Comparison of ENCODE assay signal across 21 cellular contexts in genomic region chr21:19065164-19065563, GRCh38.
A peak's percentile ranks its signal among the peaks of the same experiment; 100 is the strongest.
DNase-seq lines count a peak whose midpoint lies in the region; ATAC-seq, FAIRE-seq and TF ChIP-seq lines count a peak whose summit lies in the region.
"Had no signal": no experiment of that assay in that cellular context is flagged by ENCODE, and none has a peak within 500 bp of the region (broad histone marks: within the 10 kb centered on the region; RNA-seq: fewer than 3 reads in every experiment).

No MANE protein-coding gene starts in this region.

- H3K27me3 ChIP-seq in left ventricle myocardium inferior (ENCODE audit: low read depth) (no peaks in the 10 kb centered on the region), upper lobe of right lung (no peaks in the 10 kb centered on the region), suprapubic skin (no peaks in the 10 kb centered on the region)
- H3K27me3 ChIP-seq: BLaER1 had no signal

- H3K9ac ChIP-seq in kidney (ENCODE audit: low read length in 2 of 2), result no peak overlapping the region
- H3K9ac ChIP-seq: BLaER1, GM23248 had no signal

- TF ChIP-seq EP300 in suprapubic skin (IDR thresholded peaks at IDR 0.05), result no peak

- FAIRE-seq in kidney (lab: Jason Lieb, UNC), result no peak
- FAIRE-seq: GM12892, GM19239 had no signal

- H3K9me3 ChIP-seq in left ventricle myocardium inferior (replicated peaks), result peaks cover 2% of the 10 kb centered on the region
- H3K9me3 ChIP-seq in kidney (ENCODE audit: control insufficient read depth in 1 of 2, low read length in 2 of 2), result no peaks in the 10 kb centered on the region
- no peaks in the 10 kb centered on the region for H3K9me3 ChIP-seq in upper lobe of right lung
- H3K9me3 ChIP-seq in suprapubic skin, result peaks cover 4% of the 10 kb centered on the region
- H3K9me3 ChIP-seq: Caco-2 had no signal

- TF ChIP-seq POLR2A in suprapubic skin (IDR thresholded peaks at IDR 0.05), result no peak

- DNase-seq in Right ventricle myocardium superior, result peak; percentile 39
- no peak for DNase-seq in left ventricle myocardium inferior
- DNase-seq in kidney, result peak; percentile 62
- peak; percentile 76 for DNase-seq in posterior vena cava (ENCODE audit: low spot score)
- DNase-seq in upper lobe of right lung, result no peak
- no peak for DNase-seq in suprapubic skin (ENCODE audit: low spot score in 2 of 2)
- no peak for DNase-seq in midbrain (lab: John Stamatoyannopoulos, UW)
- no peak for DNase-seq in GM13976 (ENCODE audit: low spot score)
- DNase-seq: Caco-2; CD4-positive, CD25-positive, alpha-beta regulatory T cell; CD8-positive, alpha-beta T cell; DMS153; DND-41; GM23248; H9 had no signal

- no peaks in the 10 kb centered on the region for H3K4me1 ChIP-seq in left ventricle myocardium inferior
- no peaks in the 10 kb centered on the region for H3K4me1 ChIP-seq in kidney (ENCODE audit: control insufficient read depth in 1 of 2, insufficient read depth in 1 of 2, low read depth in 1 of 2, low read length in 2 of 2)
- no peaks in the 10 kb centered on the region for H3K4me1 ChIP-seq in upper lobe of right lung
- H3K4me1 ChIP-seq in suprapubic skin, result no peaks in the 10 kb centered on the region
- H3K4me1 ChIP-seq: BLaER1, Caco-2 had no signal

- intact Hi-C loops in Right ventricle myocardium superior (cut with DNase I), result no loop called here
- intact Hi-C loops in left ventricle myocardium inferior (cut with micrococcal nuclease), result no loop called here
- intact Hi-C loops in kidney (cut with DNase I), result no loop called here
- intact Hi-C loops in posterior vena cava (cut with DNase I), result no loop called here
- intact Hi-C loops in upper lobe of right lung (cut with DNase I), result no loop called here

- TF ChIP-seq CTCF in left ventricle myocardium inferior (IDR thresholded peaks at IDR 0.05; ENCODE audit: borderline replicate concordance) (no peak), kidney (IDR thresholded peaks at IDR 0.05; ENCODE audit: borderline replicate concordance, extremely low read depth, insufficient read depth) (no peak), upper lobe of right lung (IDR thresholded peaks at IDR 0.05) (no peak), suprapubic skin (IDR thresholded peaks at IDR 0.05) (no peak), GM13976 (IDR thresholded peaks at IDR 0.05; ENCODE audit: borderline replicate concordance, control extremely low read depth, extremely low read depth, insufficient read depth, missing control alignments) (no peak)

- ATAC-seq in Right ventricle myocardium superior (ENCODE audit: poor library complexity) (no peak), upper lobe of right lung (peak; percentile 38)
- ATAC-seq: CD8-positive, alpha-beta T cell; HCT116 had no signal

- WGBS in suprapubic skin, result 89% methylated on average over 8 of the region's 8 CpGs

- no peak overlapping the region for H3K27ac ChIP-seq in left ventricle myocardium inferior (replicated peaks)
- no peak overlapping the region for H3K27ac ChIP-seq in kidney (ENCODE audit: low read depth in 2 of 2, low read length in 2 of 2)
- no peak overlapping the region for H3K27ac ChIP-seq in upper lobe of right lung
- H3K27ac ChIP-seq in suprapubic skin, result no peak overlapping the region
- H3K27ac ChIP-seq: 22Rv1, BLaER1, C4-2B, GM23248 had no signal

- H3K36me3 ChIP-seq in left ventricle myocardium inferior (no peaks in the 10 kb centered on the region), kidney (ENCODE audit: control insufficient read depth in 1 of 2, insufficient read depth in 2 of 2, low read length in 2 of 2) (no peaks in the 10 kb centered on the region), upper lobe of right lung (no peaks in the 10 kb centered on the region), suprapubic skin (no peaks in the 10 kb centered on the region)
- H3K36me3 ChIP-seq: BLaER1 had no signal

- in situ Hi-C loops in GM13976 (cut with MboI; ENCODE audit: low sequenced_read_pairs, unreplicated experiment), result no loop called here

- no peak overlapping the region for H3K4me3 ChIP-seq in left ventricle myocardium inferior
- H3K4me3 ChIP-seq in kidney (ENCODE audit: low read length in 2 of 2), result no peak overlapping the region
- H3K4me3 ChIP-seq in upper lobe of right lung, result no peak overlapping the region
- H3K4me3 ChIP-seq in suprapubic skin, result no peak overlapping the region
- H3K4me3 ChIP-seq: BLaER1, GM23248 had no signal

Comparison
In these comparisons a context has a peak if more than half of its experiments do, and no peak if none do; other contexts are left out.
1. DNase-seq: peak in Right ventricle myocardium superior (single experiment), kidney (single experiment) and posterior vena cava (single experiment); none in left ventricle myocardium inferior (single experiment), upper lobe of right lung (single experiment), suprapubic skin (0 of 2), midbrain (single experiment) and GM13976 (single experiment).